ENCODE assay signal across 2 cellular contexts in genomic region chr4:34269593-34269992, GRCh38.
TF ChIP-seq lines count a peak whose summit lies in the region.

No MANE protein-coding gene starts in this region.

TF ChIP-seq in liver, 16 proteins besides CTCF, POLR2A, EP300 and RAD21 (continued from another document):
- no peak for TF ChIP-seq GABPA (IDR thresholded peaks at IDR 0.05 in 1 of 2, conservative IDR thresholded peaks at IDR 0.05 in 1 of 2)
- no peak for TF ChIP-seq RXRA (IDR thresholded peaks at IDR 0.05)
- no peak for TF ChIP-seq SP1 (IDR thresholded peaks at IDR 0.05)
- TF ChIP-seq JUND (IDR thresholded peaks at IDR 0.05) = no peak
- peak; percentile 87 for TF ChIP-seq YY1 (IDR thresholded peaks at IDR 0.05)
- TF ChIP-seq MAX (IDR thresholded peaks at IDR 0.05) = no peak
- no peak for TF ChIP-seq NR2F2 (IDR thresholded peaks at IDR 0.05)
- TF ChIP-seq FOXA2 (IDR thresholded peaks at IDR 0.05) = peak; percentile 62
- no peak for TF ChIP-seq REST (IDR thresholded peaks at IDR 0.05)
- no peak for TF ChIP-seq HNF4G (IDR thresholded peaks at IDR 0.05)
- TF ChIP-seq ZBTB33 (IDR thresholded peaks at IDR 0.05) = no peak
- no peak for TF ChIP-seq ATF3 (IDR thresholded peaks at IDR 0.05)

TF ChIP-seq in HepG2, 621 proteins besides CTCF, POLR2A, EP300 and RAD21 (continued from another document):
- TF ChIP-seq TRIM22 (IDR thresholded peaks at IDR 0.05) (no peak), ZNF121 (CRISPR knock-in tag; IDR thresholded peaks at IDR 0.05) (no peak), ZNF691 (CRISPR knock-in tag; IDR thresholded peaks at IDR 0.05; ENCODE audit: borderline replicate concordance, low read depth) (no peak), PCBP2 (optimal IDR thresholded peaks at IDR 0.05; ENCODE audit: low read depth, low read length, poor library complexity, severe bottlenecking) (no peak), NAIF1 (CRISPR knock-in tag; IDR thresholded peaks at IDR 0.05; ENCODE audit: borderline replicate concordance) (no peak), ZNF709 (CRISPR knock-in tag; IDR thresholded peaks at IDR 0.05) (no peak), TFDP2 (CRISPR knock-in tag; IDR thresholded peaks at IDR 0.05) (no peak), ZNF549 (CRISPR knock-in tag; IDR thresholded peaks at IDR 0.05) (no peak)
